23 cellular contexts compared by ENCODE assay signal in the genomic region with DNA sequence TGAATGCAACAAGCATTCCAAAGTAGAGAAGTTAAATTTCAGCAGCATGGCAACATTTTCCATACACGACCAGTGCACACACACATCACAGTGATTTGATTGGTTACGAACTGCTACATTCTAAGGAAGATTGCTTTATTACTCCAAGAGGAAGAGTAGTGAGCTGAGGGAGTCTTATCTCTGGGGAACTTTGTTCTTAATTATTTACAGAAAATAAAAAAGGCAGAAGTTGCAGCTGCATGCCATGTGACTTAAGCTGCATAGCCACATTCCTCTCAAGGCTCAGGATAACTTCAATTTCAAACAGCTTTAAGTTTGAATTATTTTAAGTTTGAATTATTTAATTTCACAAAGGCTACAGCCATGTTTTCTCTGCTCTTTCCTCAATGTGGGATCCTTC.
"Had no signal": no experiment of that assay in that cellular context is flagged by ENCODE, and none has a peak within 500 bp of the region (broad histone marks: within the 10 kb centered on the region; RNA-seq: fewer than 3 reads in every experiment).

No MANE protein-coding gene starts in this region.

- H3K27ac Mint-ChIP-seq: activated CD4-positive, alpha-beta T cell treated with anti-CD3 and anti-CD28 coated beads for 36 hours; activated naive CD4-positive, alpha-beta T cell treated with anti-CD3 and anti-CD28 coated beads, Interleukin-2, amount 10 ng/mL, durations not matched to agents 7 days and 5 days; activated naive CD8-positive, alpha-beta T cell treated with anti-CD3 and anti-CD28 coated beads, Interleukin-2, amount 10 ng/mL, durations not matched to agents 7 days and 5 days; immature natural killer cell; natural killer cell treated with Interleukin-12 subunit alpha and Interleukin-12 subunit beta and Interleukin-15 and Interleukin-18, amount 100 ng/mL, for 72 hours; T-helper 2 cell treated with Interferon-gamma antibody and Interleukin-4, amounts not matched to agents 5 μg/mL and 100 μg/mL, for 36 hours had no signal

- H3K36me3 Mint-ChIP-seq: activated naive CD4-positive, alpha-beta T cell treated with anti-CD3 and anti-CD28 coated beads, Interleukin-2, amount 10 ng/mL, durations not matched to agents 7 days and 5 days; activated naive CD8-positive, alpha-beta T cell treated with anti-CD3 and anti-CD28 coated beads, Interleukin-2, amount 10 ng/mL, durations not matched to agents 7 days and 5 days; immature natural killer cell; natural killer cell treated with Interleukin-12 subunit alpha and Interleukin-12 subunit beta and Interleukin-15 and Interleukin-18, amount 100 ng/mL, for 72 hours had no signal

- H3K4me1 Mint-ChIP-seq: activated naive CD4-positive, alpha-beta T cell treated with anti-CD3 and anti-CD28 coated beads, Interleukin-2, amount 10 ng/mL, durations not matched to agents 7 days and 5 days; activated naive CD8-positive, alpha-beta T cell treated with anti-CD3 and anti-CD28 coated beads, Interleukin-2, amount 10 ng/mL, durations not matched to agents 7 days and 5 days; immature natural killer cell had no signal

- H3K4me3 Mint-ChIP-seq: activated CD4-positive, alpha-beta T cell treated with anti-CD3 and anti-CD28 coated beads for 36 hours; activated naive CD4-positive, alpha-beta T cell treated with anti-CD3 and anti-CD28 coated beads, Interleukin-2, amount 10 ng/mL, durations not matched to agents 7 days and 5 days; activated naive CD8-positive, alpha-beta T cell treated with anti-CD3 and anti-CD28 coated beads, Interleukin-2, amount 10 ng/mL, durations not matched to agents 7 days and 5 days; immature natural killer cell; natural killer cell treated with Interleukin-12 subunit alpha and Interleukin-12 subunit beta and Interleukin-15 and Interleukin-18, amount 100 ng/mL, for 72 hours; T-helper 2 cell treated with Interferon-gamma antibody and Interleukin-4, amounts not matched to agents 5 μg/mL and 100 μg/mL, for 36 hours had no signal

- H3K9me3 ChIP-seq: lower lobe of right lung, thoracic aorta, uterus had no signal

- DNase-seq: activated CD4-positive, alpha-beta T cell treated with anti-CD3 and anti-CD28 coated beads for 36 hours; activated CD4-positive, alpha-beta T cell treated with anti-CD3 and anti-CD28 coated beads, Interleukin-2, amount 50 U/mL, for 4 hours; activated CD4-positive, CD25-positive, alpha-beta regulatory T cell; activated CD8-positive, alpha-beta memory T cell treated with anti-CD3 and anti-CD28 coated beads for 24 hours; activated effector memory CD4-positive, alpha-beta T cell treated with anti-CD3 and anti-CD28 coated beads, Interleukin-2, amount 50 U/mL, for 16 hours; activated naive CD4-positive, alpha-beta T cell treated with anti-CD3 and anti-CD28 coated beads, Interleukin-2, amount 10 ng/mL, durations not matched to agents 7 days and 5 days; activated naive CD8-positive, alpha-beta T cell treated with anti-CD3 and anti-CD28 coated beads, Interleukin-2, amount 10 ng/mL, durations not matched to agents 7 days and 5 days; amniotic stem cell; brain microvascular endothelial cell; hypothalamus; immature natural killer cell; kidney; lower lobe of right lung; mesenchymal stem cell; right cardiac atrium; stimulated activated CD4-positive, alpha-beta T cell treated with anti-CD3 and anti-CD28 coated beads, Interleukin-12 subunit alpha, Interleukin-12 subunit beta, amount 100 ng/mL, for 4 hours; stimulated activated CD4-positive, alpha-beta T cell treated with anti-CD3 and anti-CD28 coated beads, Interleukin-4, amount 100 ng/mL, for 1 hour; stimulated activated naive CD8-positive, alpha-beta T cell treated with anti-CD3 and anti-CD28 coated beads, Interleukin-15, Interleukin-2, amounts not matched to agents 100 U/mL and 50 U/mL, for 24 hours; T-helper 1 cell; uterus had no signal

- H3K9me3 Mint-ChIP-seq: activated naive CD4-positive, alpha-beta T cell treated with anti-CD3 and anti-CD28 coated beads, Interleukin-2, amount 10 ng/mL, durations not matched to agents 7 days and 5 days; immature natural killer cell; natural killer cell treated with Interleukin-12 subunit alpha and Interleukin-12 subunit beta and Interleukin-15 and Interleukin-18, amount 100 ng/mL, for 72 hours; T-helper 2 cell treated with Interferon-gamma antibody and Interleukin-4, amounts not matched to agents 5 μg/mL and 100 μg/mL, for 36 hours had no signal

- H3K4me1 ChIP-seq: uterus had no signal

- H3K27me3 ChIP-seq: brain microvascular endothelial cell, uterus had no signal

- H3K36me3 ChIP-seq: brain microvascular endothelial cell, lower lobe of right lung, thoracic aorta, uterus had no signal

- H3K4me3 ChIP-seq: lower lobe of right lung, thoracic aorta, uterus had no signal

- H3K27ac ChIP-seq: brain microvascular endothelial cell, lower lobe of right lung, thoracic aorta, uterus had no signal

- FAIRE-seq: kidney had no signal
